ENCODE assay signal across 19 cellular contexts in genomic region chr10:5370493-5371317, GRCh38. TPM values are rescaled to one million over a fixed set of nuclear protein-coding genes. Genes with fewer than 3 reads are reported as not detected.
A peak's percentile ranks its signal among the peaks of the same experiment; 100 is the strongest.
DNase-seq lines count a peak whose midpoint lies in the region; ATAC-seq, FAIRE-seq and TF ChIP-seq lines count a peak whose summit lies in the region.
"Had no signal": no experiment of that assay in that cellular context is flagged by ENCODE, and none has a peak within 500 bp of the region (broad histone marks: within the 10 kb centered on the region; RNA-seq: fewer than 3 reads in every experiment).

No MANE protein-coding gene starts in this region.

- no peak overlapping the region for H4K8ac ChIP-seq in H1 (ENCODE audit: extremely low read depth, insufficient read depth, low read length)

- H3K27me3 ChIP-seq in H1 (replicated peaks in 1 of 4; ENCODE audit: control insufficient read depth in 3 of 4, extremely low read depth in 1 of 4, insufficient read depth in 3 of 4, low read length in 3 of 4) (no peaks in the 10 kb centered on the region), neural progenitor cell (no peaks in the 10 kb centered on the region)

- no peak overlapping the region for H2BK5ac ChIP-seq in H1 (ENCODE audit: low read depth, low read length)

- no peaks in the 10 kb centered on the region; a peak in 1 of 7 replicates for H3K4me1 ChIP-seq in H1 (replicated peaks in 1 of 4; ENCODE audit: control insufficient read depth in 3 of 4, insufficient read depth in 4 of 4, low read length in 3 of 4)
- H3K4me1 ChIP-seq in neural progenitor cell: no peaks in the 10 kb centered on the region

- no peak for TF ChIP-seq CTCF in H1 (IDR thresholded peaks at IDR 0.05; ENCODE audit: control extremely low read depth in 1 of 3, insufficient read depth in 1 of 3, low read depth in 1 of 3, low read length in 3 of 3)
- TF ChIP-seq CTCF in neural progenitor cell (IDR thresholded peaks at IDR 0.05): no peak

- no peak overlapping the region for H3K4ac ChIP-seq in H1 (replicated peaks; ENCODE audit: insufficient read length, low read depth, low read length)

- no peak overlapping the region for H2BK120ac ChIP-seq in H1 (replicated peaks; ENCODE audit: low read depth, low read length)

- peaks cover 5% of the 10 kb centered on the region for H3K27me3 Mint-ChIP-seq in activated CD4-positive, alpha-beta memory T cell treated with anti-CD3 and anti-CD28 coated beads for 36 hours
- peaks cover 1% of the 10 kb centered on the region for H3K27me3 Mint-ChIP-seq in activated CD4-positive, alpha-beta memory T cell treated with anti-CD3 and anti-CD28 coated beads, Interleukin-2, amount 10 ng/mL, durations not matched to agents 7 days and 5 days
- H3K27me3 Mint-ChIP-seq in neural progenitor cell (ENCODE audit: insufficient read depth, low read depth): peaks cover 18% of the 10 kb centered on the region
- H3K27me3 Mint-ChIP-seq: CD4-positive, alpha-beta T cell had no signal

- H3K4me2 ChIP-seq in H1 (ENCODE audit: insufficient read depth in 1 of 2, low read depth in 2 of 2, low read length in 2 of 2) (no peak overlapping the region), neural progenitor cell (no peak overlapping the region)

- H2AFZ ChIP-seq in H1 (ENCODE audit: low read length) (no peak overlapping the region), neural progenitor cell (replicated peaks) (no peak overlapping the region)
- H2AFZ ChIP-seq: GM23248 had no signal

- CTCF ChIA-PET in activated CD4-positive, alpha-beta memory T cell treated with anti-CD3 and anti-CD28 coated beads for 36 hours (lab: Charles Lee): no interaction called here
- CTCF ChIA-PET in activated CD4-positive, alpha-beta memory T cell treated with anti-CD3 and anti-CD28 coated beads, Interleukin-2, amount 10 ng/mL, durations not matched to agents 7 days and 5 days (lab: Charles Lee): no interaction called here
- CTCF ChIA-PET in H1 (lab: Charles Lee; ENCODE audit: partially characterized antibody): no interaction called here

- no peak overlapping the region for H2BK20ac ChIP-seq in H1 (ENCODE audit: low read length)

- H2AK5ac ChIP-seq in H1 (ENCODE audit: low read depth, low read length): peak overlapping the region; percentile 13; the same call in 1 of the 2 replicates

- FAIRE-seq in HTR-8/SVneo (lab: Jason Lieb, UNC) (peak; percentile 98), H1 (lab: Jason Lieb, UNC) (no peak)
- FAIRE-seq: GM18507 had no signal

- no peak for DNase-seq in activated CD4-positive, alpha-beta memory T cell treated with anti-CD3 and anti-CD28 coated beads for 36 hours
- DNase-seq in activated CD4-positive, alpha-beta memory T cell treated with anti-CD3 and anti-CD28 coated beads, Interleukin-2, amount 10 ng/mL, durations not matched to agents 7 days and 5 days: no peak
- DNase-seq in HTR-8/SVneo (ENCODE audit: insufficient read length, low spot score): no peak
- DNase-seq in H1 (ENCODE audit: low read depth in 1 of 2, low spot score in 2 of 2): no peak
- no peak for DNase-seq in neural progenitor cell (ENCODE audit: low spot score)
- DNase-seq in stimulated activated naive CD4-positive, alpha-beta T cell treated with Interleukin-2 at 50 U/mL for 16 hours (lab: John Stamatoyannopoulos, UW): no peak
- DNase-seq in GOT3 (lab: John Stamatoyannopoulos, UW): no peak
- DNase-seq: 8988T; ACHN; C1 segment of cervical spinal cord; Calu3; CD4-positive, alpha-beta T cell; DMS 273 treated with DMSO at 0.1 percent for 48 hours; GM23248; H9 had no signal

- ATAC-seq in GM19023 (IDR thresholded peaks at IDR 0.05; ENCODE audit: unreplicated experiment): no peak

- H3K36me3 Mint-ChIP-seq in activated CD4-positive, alpha-beta memory T cell treated with anti-CD3 and anti-CD28 coated beads for 36 hours: no peaks in the 10 kb centered on the region
- H3K36me3 Mint-ChIP-seq in activated CD4-positive, alpha-beta memory T cell treated with anti-CD3 and anti-CD28 coated beads, Interleukin-2, amount 10 ng/mL, durations not matched to agents 7 days and 5 days (ENCODE audit: low read depth): no peaks in the 10 kb centered on the region
- H3K36me3 Mint-ChIP-seq in neural progenitor cell: peaks cover 3% of the 10 kb centered on the region

- no peak overlapping the region for H3K23ac ChIP-seq in H1 (ENCODE audit: insufficient read length)

- WGBS in H1 (ENCODE audit: extremely low coverage in 1 of 2, insufficient coverage in 1 of 2, insufficient read length in 1 of 2, insufficient replicate concordance in 2 of 2, low coverage in 1 of 2, low lambda C conversion rate in 2 of 2, missing lambda C conversion rate in 1 of 2), 2 experiments: 83 to 100% methylated on average over 1 to 27 of the region's 27 CpGs

- TF ChIP-seq RAD21 in H1 (IDR thresholded peaks at IDR 0.05 in 1 of 2, conservative IDR thresholded peaks at IDR 0.05 in 1 of 2; ENCODE audit: low read depth in 2 of 2, low read length in 2 of 2): no peak

- H4K20me1 ChIP-seq in H1 (replicated peaks in 1 of 2; ENCODE audit: control insufficient read depth in 1 of 2, insufficient read depth in 2 of 2, low read length in 2 of 2) (peaks cover 0 to 3% of the 10 kb centered on the region in 2 experiments), neural progenitor cell (ENCODE audit: low read depth) (no peaks in the 10 kb centered on the region)

- H3K56ac ChIP-seq in H1 (replicated peaks; ENCODE audit: insufficient read length, low read depth, low read length): peak overlapping the region; percentile 64

- H3K36me3 ChIP-seq in H1 (ENCODE audit: control insufficient read depth in 2 of 4, insufficient read depth in 4 of 4, low read length in 3 of 4): no peaks in the 10 kb centered on the region; a peak in 1 of 8 replicates
- H3K36me3 ChIP-seq in neural progenitor cell: no peaks in the 10 kb centered on the region

- H3K4me3 ChIP-seq in H1 (ENCODE audit: extremely low read depth in 1 of 4, insufficient read depth in 2 of 4, low read depth in 3 of 4, low read length in 4 of 4): no peak overlapping the region
- no peak overlapping the region for H3K4me3 ChIP-seq in neural progenitor cell
- H3K4me3 ChIP-seq: GM23248 had no signal

- POLR2A ChIA-PET in activated CD4-positive, alpha-beta memory T cell treated with anti-CD3 and anti-CD28 coated beads for 36 hours (lab: Charles Lee): no interaction called here
- POLR2A ChIA-PET in activated CD4-positive, alpha-beta memory T cell treated with anti-CD3 and anti-CD28 coated beads, Interleukin-2, amount 10 ng/mL, durations not matched to agents 7 days and 5 days (lab: Charles Lee): no interaction called here
- POLR2A ChIA-PET in H1 (lab: Charles Lee; ENCODE audit: partially characterized antibody): no interaction called here

- H4K91ac ChIP-seq in H1 (replicated peaks; ENCODE audit: insufficient read length, low read length): no peak overlapping the region

- H3K9me3 Mint-ChIP-seq in activated CD4-positive, alpha-beta memory T cell treated with anti-CD3 and anti-CD28 coated beads for 36 hours: peaks cover 12% of the 10 kb centered on the region
- peaks cover 16% of the 10 kb centered on the region for H3K9me3 Mint-ChIP-seq in activated CD4-positive, alpha-beta memory T cell treated with anti-CD3 and anti-CD28 coated beads, Interleukin-2, amount 10 ng/mL, durations not matched to agents 7 days and 5 days
- peaks cover 18% of the 10 kb centered on the region for H3K9me3 Mint-ChIP-seq in neural progenitor cell
- H3K9me3 Mint-ChIP-seq: CD4-positive, alpha-beta T cell had no signal

- no peak overlapping the region for H2BK12ac ChIP-seq in H1 (ENCODE audit: low read depth, low read length)

- TF ChIP-seq POLR2A in H1 (IDR thresholded peaks at IDR 0.05; ENCODE audit: control extremely low read depth in 1 of 2, low read depth in 2 of 2, low read length in 2 of 2): no peak

- H3K4me1 Mint-ChIP-seq in activated CD4-positive, alpha-beta memory T cell treated with anti-CD3 and anti-CD28 coated beads for 36 hours (ENCODE audit: low read depth): peaks cover 2% of the 10 kb centered on the region
- no peaks in the 10 kb centered on the region for H3K4me1 Mint-ChIP-seq in activated CD4-positive, alpha-beta memory T cell treated with anti-CD3 and anti-CD28 coated beads, Interleukin-2, amount 10 ng/mL, durations not matched to agents 7 days and 5 days
- H3K4me1 Mint-ChIP-seq in neural progenitor cell: peaks cover 8% of the 10 kb centered on the region
- H3K4me1 Mint-ChIP-seq: H9 had no signal

- intact Hi-C loops in activated CD4-positive, alpha-beta memory T cell treated with anti-CD3 and anti-CD28 coated beads for 36 hours (cut with micrococcal nuclease): no loop called here

- H3F3A ChIP-seq in neural progenitor cell (ENCODE audit: low read depth): peaks cover 17% of the 10 kb centered on the region

- H3K27ac Mint-ChIP-seq in activated CD4-positive, alpha-beta memory T cell treated with anti-CD3 and anti-CD28 coated beads for 36 hours: peak overlapping the region; percentile 21
- no peak overlapping the region for H3K27ac Mint-ChIP-seq in activated CD4-positive, alpha-beta memory T cell treated with anti-CD3 and anti-CD28 coated beads, Interleukin-2, amount 10 ng/mL, durations not matched to agents 7 days and 5 days
- no peak overlapping the region for H3K27ac Mint-ChIP-seq in neural progenitor cell
- H3K27ac Mint-ChIP-seq: CD4-positive, alpha-beta T cell had no signal

- H3K79me2 ChIP-seq in H1 (ENCODE audit: control insufficient read depth in 1 of 2, insufficient read depth in 2 of 2, low read length in 2 of 2): no peaks in the 10 kb centered on the region
- no peaks in the 10 kb centered on the region for H3K79me2 ChIP-seq in neural progenitor cell (ENCODE audit: low read depth)

- H3K79me1 ChIP-seq in H1 (ENCODE audit: low read depth, low read length): no peaks in the 10 kb centered on the region

- H3K18ac ChIP-seq in H1 (ENCODE audit: extremely low read depth, low read length): no peak overlapping the region

- no peak overlapping the region for H3K14ac ChIP-seq in H1 (ENCODE audit: insufficient read length)

- no peak overlapping the region for H3K4me3 Mint-ChIP-seq in activated CD4-positive, alpha-beta memory T cell treated with anti-CD3 and anti-CD28 coated beads for 36 hours
- H3K4me3 Mint-ChIP-seq in activated CD4-positive, alpha-beta memory T cell treated with anti-CD3 and anti-CD28 coated beads, Interleukin-2, amount 10 ng/mL, durations not matched to agents 7 days and 5 days: no peak overlapping the region
- peak overlapping the region; percentile 6 for H3K4me3 Mint-ChIP-seq in neural progenitor cell
- H3K4me3 Mint-ChIP-seq: CD4-positive, alpha-beta T cell; H9 had no signal

- H3K9me3 ChIP-seq in H1 (ENCODE audit: insufficient read depth in 2 of 2, low read depth in 1 of 2, low read length in 1 of 2) (peaks cover 2 to 12% of the 10 kb centered on the region in 2 experiments; a peak in 3 of 4 replicates), neural progenitor cell (ENCODE audit: low read depth) (no peaks in the 10 kb centered on the region)

- no peak overlapping the region for H2BK15ac ChIP-seq in H1 (ENCODE audit: low read length)

- peaks cover 15% of the 10 kb centered on the region for H3K23me2 ChIP-seq in H1 (ENCODE audit: low read depth, low read length)

- TF ChIP-seq EP300 in H1 (IDR thresholded peaks at IDR 0.05; ENCODE audit: borderline replicate concordance in 1 of 2, low read depth in 2 of 2, low read length in 2 of 2): no peak

- H3K9ac ChIP-seq in H1 (replicated peaks in 1 of 4; ENCODE audit: extremely low read depth in 1 of 4, low read depth in 3 of 4, low read length in 3 of 4) (no peak overlapping the region), neural progenitor cell (no peak overlapping the region)
- H3K9ac ChIP-seq: GM23248 had no signal

- H3K27ac ChIP-seq in H1 (ENCODE audit: low read depth, low read length): no peak overlapping the region
- no peak overlapping the region for H3K27ac ChIP-seq in neural progenitor cell
- H3K27ac ChIP-seq: GM23248, HL-60 had no signal

- no peak overlapping the region for H4K5ac ChIP-seq in H1 (ENCODE audit: insufficient read length, low read depth, low read length)

RNA-seq across cellular contexts. Expression of gene UCN3, which starts 5.9 kb away (rescaled TPM):
- total RNA-seq in activated CD4-positive, alpha-beta memory T cell treated with anti-CD3 and anti-CD28 coated beads for 36 hours: not detected
- not detected for total RNA-seq in activated CD4-positive, alpha-beta memory T cell treated with anti-CD3 and anti-CD28 coated beads, Interleukin-2, amount 10 ng/mL, durations not matched to agents 7 days and 5 days
- not detected in 2 replicates for total RNA-seq in H1 (2021; fragmentation: NEBNext Ultra II Directional; extraction: Animal tissue kit (Norgen Biotek cat#: 25700))
- polyA plus RNA-seq in H1 (2011; rRNA removed): not detected in 2 replicates
- polyA plus RNA-seq in H1 (2011; cell fraction: cytosol; rRNA removed): not detected
- polyA plus RNA-seq in H1 (2011; cell fraction: nucleus; rRNA removed): not detected
- polyA plus RNA-seq in H1 (2012, experiment 1 of 2): not detected in 4 replicates
- not detected for polyA plus RNA-seq in H1 (2012, experiment 2 of 2)
- polyA plus RNA-seq in H1 (2013, experiment 1 of 2): not detected
- polyA plus RNA-seq in H1 (2013, experiment 2 of 2): not detected
- polyA minus RNA-seq in H1 (2011; rRNA and poly(A)+ RNA removed): not detected in 2 replicates
- not detected for polyA minus RNA-seq in H1 (2011; cell fraction: cytosol; rRNA and poly(A)+ RNA removed)
- polyA minus RNA-seq in H1 (2011; cell fraction: nucleus; rRNA and poly(A)+ RNA removed): not detected
- not detected in 2 replicates for total RNA-seq in neural progenitor cell (ENCODE audit: low replicate concordance)
- total RNA-seq: Calu3; CD4-positive, alpha-beta T cell; Daoy; GM23248; H9 had no signal
- polyA plus RNA-seq: GM23248 had no signal

RNA-seq across cellular contexts. Expression of gene TUBAL3, which starts 33.9 kb away (rescaled TPM):
- not detected for total RNA-seq in activated CD4-positive, alpha-beta memory T cell treated with anti-CD3 and anti-CD28 coated beads for 36 hours
- total RNA-seq in activated CD4-positive, alpha-beta memory T cell treated with anti-CD3 and anti-CD28 coated beads, Interleukin-2, amount 10 ng/mL, durations not matched to agents 7 days and 5 days: not detected
- not detected in 2 replicates for total RNA-seq in H1 (2021; fragmentation: NEBNext Ultra II Directional; extraction: Animal tissue kit (Norgen Biotek cat#: 25700))
- polyA plus RNA-seq in H1 (2011; rRNA removed): 0.05 and 0.17 TPM in 2 replicates
- polyA plus RNA-seq in H1 (2011; cell fraction: cytosol; rRNA removed): 0.06 TPM
- polyA plus RNA-seq in H1 (2011; cell fraction: nucleus; rRNA removed): not detected
- 0.20 to 0.24 TPM in 2 of 4 replicates, not detected in the others for polyA plus RNA-seq in H1 (2012, experiment 1 of 2)
- not detected for polyA plus RNA-seq in H1 (2012, experiment 2 of 2)
- 0.14 TPM for polyA plus RNA-seq in H1 (2013, experiment 1 of 2)
- polyA plus RNA-seq in H1 (2013, experiment 2 of 2): 0.11 TPM
- polyA minus RNA-seq in H1 (2011; rRNA and poly(A)+ RNA removed): 0.24 TPM in 1 of 2 replicates, not detected in the other
- polyA minus RNA-seq in H1 (2011; cell fraction: cytosol; rRNA and poly(A)+ RNA removed): not detected
- not detected for polyA minus RNA-seq in H1 (2011; cell fraction: nucleus; rRNA and poly(A)+ RNA removed)
- not detected in 2 replicates for total RNA-seq in neural progenitor cell (ENCODE audit: low replicate concordance)
- total RNA-seq: Calu3; CD4-positive, alpha-beta T cell; GM23248; H9 had no signal
- polyA plus RNA-seq: GM23248 had no signal

RNA-seq across cellular contexts. Expression of gene NET1, which starts 41.7 kb away (rescaled TPM):
- 10 to 100 TPM; 25.3 to 25.6 TPM for total RNA-seq in activated CD4-positive, alpha-beta memory T cell treated with anti-CD3 and anti-CD28 coated beads for 36 hours
- total RNA-seq in activated CD4-positive, alpha-beta memory T cell treated with anti-CD3 and anti-CD28 coated beads, Interleukin-2, amount 10 ng/mL, durations not matched to agents 7 days and 5 days: 10 to 100 TPM; 37.1 to 40.0 TPM
- 109 and 117 TPM in 2 replicates for total RNA-seq in H1 (2021; fragmentation: NEBNext Ultra II Directional; extraction: Animal tissue kit (Norgen Biotek cat#: 25700))
- polyA plus RNA-seq in H1 (2011; rRNA removed): 21.5 and 24.3 TPM in 2 replicates
- polyA plus RNA-seq in H1 (2011; cell fraction: cytosol; rRNA removed): 40.9 TPM
- polyA plus RNA-seq in H1 (2011; cell fraction: nucleus; rRNA removed): 24.5 TPM
- 30.9 to 52.0 TPM (median 38.6 TPM) in 4 replicates for polyA plus RNA-seq in H1 (2012, experiment 1 of 2)
- polyA plus RNA-seq in H1 (2012, experiment 2 of 2): 6.0 TPM
- polyA plus RNA-seq in H1 (2013, experiment 1 of 2): 58.8 TPM
- polyA plus RNA-seq in H1 (2013, experiment 2 of 2): 58.2 TPM
- polyA minus RNA-seq in H1 (2011; rRNA and poly(A)+ RNA removed): 82.4 and 91.8 TPM in 2 replicates
- 82.1 TPM for polyA minus RNA-seq in H1 (2011; cell fraction: cytosol; rRNA and poly(A)+ RNA removed)
- 61.9 TPM for polyA minus RNA-seq in H1 (2011; cell fraction: nucleus; rRNA and poly(A)+ RNA removed)
- total RNA-seq in neural progenitor cell (ENCODE audit: low replicate concordance): 65.2 and 90.5 TPM in 2 replicates
